Comparison of ENCODE assay signal across 11 cellular contexts in genomic region chr5:78405820-78406750, GRCh38. TPM values are rescaled to one million over a fixed set of nuclear protein-coding genes. Genes with fewer than 3 reads are reported as not detected.
DNase-seq lines count a peak whose midpoint lies in the region; ATAC-seq and TF ChIP-seq lines count a peak whose summit lies in the region.
"Had no signal": no experiment of that assay in that cellular context is flagged by ENCODE, and none has a peak within 500 bp of the region (broad histone marks: within the 10 kb centered on the region; RNA-seq: fewer than 3 reads in every experiment).

No MANE protein-coding gene starts in this region.

- H3K27me3 Mint-ChIP-seq in natural killer cell treated with Interleukin-12 subunit alpha and Interleukin-12 subunit beta and Interleukin-15 and Interleukin-18, amount 100 ng/mL, for 72 hours = no peaks in the 10 kb centered on the region
- no peaks in the 10 kb centered on the region for H3K27me3 Mint-ChIP-seq in natural killer cell (ENCODE audit: low read depth in 2 of 2)

- TF ChIP-seq CTCF in natural killer cell (IDR thresholded peaks at IDR 0.05) = no peak
- TF ChIP-seq CTCF in fibroblast of lung (conservative IDR thresholded peaks at IDR 0.05 in 1 of 2, IDR thresholded peaks at IDR 0.05 in 1 of 2; ENCODE audit: low read depth in 1 of 2, low read length in 2 of 2) = no peak

- no peak overlapping the region for H3K27ac ChIP-seq in fibroblast of lung (ENCODE audit: insufficient read depth, low read length)
- H3K27ac ChIP-seq: ascending aorta, C4-2B had no signal

- no peaks in the 10 kb centered on the region for H3K36me3 Mint-ChIP-seq in natural killer cell treated with Interleukin-12 subunit alpha and Interleukin-12 subunit beta and Interleukin-15 and Interleukin-18, amount 100 ng/mL, for 72 hours
- H3K36me3 Mint-ChIP-seq in natural killer cell = no peaks in the 10 kb centered on the region

- peaks cover 2% of the 10 kb centered on the region for H3K4me1 ChIP-seq in fibroblast of lung (ENCODE audit: control insufficient read depth, extremely low read depth, insufficient read depth, low read length)
- H3K4me1 ChIP-seq: ascending aorta had no signal

- intact Hi-C loops in natural killer cell (cut with micrococcal nuclease) = no loop called here

- no peaks in the 10 kb centered on the region for H3K79me2 ChIP-seq in fibroblast of lung (ENCODE audit: control insufficient read depth, insufficient read depth, low read length)

- no peak overlapping the region for H3K9ac ChIP-seq in fibroblast of lung (ENCODE audit: insufficient read depth, low read length)

- H3K27me3 ChIP-seq in fibroblast of lung (ENCODE audit: control insufficient read depth, insufficient read depth, low read length) = no peaks in the 10 kb centered on the region
- H3K27me3 ChIP-seq: ascending aorta had no signal

- H4K20me1 ChIP-seq in fibroblast of lung (ENCODE audit: control insufficient read depth, extremely low read depth, insufficient read depth, low read length) = no peaks in the 10 kb centered on the region

- no peak overlapping the region for H2AFZ ChIP-seq in fibroblast of lung (ENCODE audit: low read length)

- H3K4me2 ChIP-seq in fibroblast of lung (ENCODE audit: extremely low read depth, insufficient read depth, low read length) = no peak overlapping the region

- peaks cover 34% of the 10 kb centered on the region in 2 donors for H3K4me1 Mint-ChIP-seq in natural killer cell treated with Interleukin-12 subunit alpha and Interleukin-12 subunit beta and Interleukin-15 and Interleukin-18, amount 100 ng/mL, for 72 hours (ENCODE audit: low read depth in 2 of 2)
- H3K4me1 Mint-ChIP-seq in natural killer cell = peaks cover 30 to 44% of the 10 kb centered on the region in 2 donors

- no peak overlapping the region for H3K4me3 Mint-ChIP-seq in natural killer cell treated with Interleukin-12 subunit alpha and Interleukin-12 subunit beta and Interleukin-15 and Interleukin-18, amount 100 ng/mL, for 72 hours
- H3K4me3 Mint-ChIP-seq in natural killer cell = no peak overlapping the region

- H3K27ac Mint-ChIP-seq in natural killer cell treated with Interleukin-12 subunit alpha and Interleukin-12 subunit beta and Interleukin-15 and Interleukin-18, amount 100 ng/mL, for 72 hours = peak overlapping the region; percentile 0 to 70
- no peak overlapping the region for H3K27ac Mint-ChIP-seq in natural killer cell

- H3K4me3 ChIP-seq in fibroblast of lung (replicated peaks in 1 of 4; ENCODE audit: control extremely low read depth in 1 of 4, insufficient read depth in 1 of 4, low read depth in 3 of 4, low read length in 4 of 4) = no peak overlapping the region
- H3K4me3 ChIP-seq: ascending aorta had no signal

- H3K36me3 ChIP-seq in fibroblast of lung (ENCODE audit: control insufficient read depth, insufficient read depth, low read length) = no peaks in the 10 kb centered on the region
- H3K36me3 ChIP-seq: ascending aorta had no signal

- DNase-seq in natural killer cell treated with Interleukin-12 subunit alpha and Interleukin-12 subunit beta and Interleukin-15 and Interleukin-18, amount 100 ng/mL, for 72 hours (ENCODE audit: low spot score) = no peak
- DNase-seq in natural killer cell = no peak
- peak; percentile 40 for DNase-seq in NCI-H226
- peak; percentile 9 to 74 for DNase-seq in fibroblast of lung (ENCODE audit: low read depth in 2 of 2)
- no peak for DNase-seq in NOMO-1 (lab: John Stamatoyannopoulos, UW; ENCODE audit: unreplicated experiment in 2 of 2)
- no peak for DNase-seq in NCI-H345 treated with DMSO at 0.1 percent for 48 hours (lab: John Stamatoyannopoulos, UW; ENCODE audit: unreplicated experiment)
- no peak for DNase-seq in DMS79 (lab: John Stamatoyannopoulos, UW)
- no peak for DNase-seq in SKM-1 (lab: John Stamatoyannopoulos, UW; ENCODE audit: unreplicated experiment)
- DNase-seq: NCI-H1694 had no signal

- ATAC-seq in natural killer cell treated with Interleukin-12 subunit alpha and Interleukin-12 subunit beta and Interleukin-15 and Interleukin-18, amount 100 ng/mL, for 72 hours = no peak
- no peak for ATAC-seq in natural killer cell

- H3K9me3 ChIP-seq in fibroblast of lung (ENCODE audit: control insufficient read depth, insufficient read depth, low read depth, low read length) = no peaks in the 10 kb centered on the region
- H3K9me3 ChIP-seq: ascending aorta had no signal

- no peaks in the 10 kb centered on the region for H3K9me3 Mint-ChIP-seq in natural killer cell treated with Interleukin-12 subunit alpha and Interleukin-12 subunit beta and Interleukin-15 and Interleukin-18, amount 100 ng/mL, for 72 hours
- no peaks in the 10 kb centered on the region for H3K9me3 Mint-ChIP-seq in natural killer cell

RNA-seq across cellular contexts. Expression of gene SCAMP1, which starts 45.7 kb away (rescaled TPM):
- 10 to 100 TPM; 11.9 to 21.1 TPM for total RNA-seq in natural killer cell treated with Interleukin-12 subunit alpha and Interleukin-12 subunit beta and Interleukin-15 and Interleukin-18, amount 100 ng/mL, for 72 hours
- total RNA-seq in natural killer cell (10 to 100 TPM; 19.9 to 27.1 (median 20.5) TPM), fibroblast of lung (44.9 and 60.6 TPM in 2 replicates)
- polyA plus RNA-seq in fibroblast of lung = 24.1 and 44.3 TPM in 2 replicates
- 18.7 and 31.6 TPM in 2 replicates for polyA plus RNA-seq in fibroblast of lung (2012)
- polyA minus RNA-seq in fibroblast of lung (ENCODE audit: low replicate concordance) = 18.4 and 33.0 TPM in 2 replicates

Comparison
In these comparisons a context has a peak if more than half of its experiments do, and no peak if none do; other contexts are left out.
1. H3K27ac Mint-ChIP-seq: peak in natural killer cell treated with Interleukin-12 subunit alpha and Interleukin-12 subunit beta and Interleukin-15 and Interleukin-18, amount 100 ng/mL, for 72 hours (2 of 2); none in natural killer cell (0 of 2).
2. DNase-seq: peak in NCI-H226 (single experiment) and fibroblast of lung (2 of 2); none in natural killer cell treated with Interleukin-12 subunit alpha and Interleukin-12 subunit beta and Interleukin-15 and Interleukin-18, amount 100 ng/mL, for 72 hours (single experiment), natural killer cell (single experiment), NOMO-1 (0 of 2), NCI-H345 treated with DMSO at 0.1 percent for 48 hours (single experiment), DMS79 (single experiment) and SKM-1 (single experiment).